ENCODE assay signal across 8 cellular contexts in genomic region chr3:51311055-51311454, GRCh38.
A peak's percentile ranks its signal among the peaks of the same experiment; 100 is the strongest.
DNase-seq lines count a peak whose midpoint lies in the region; ATAC-seq and TF ChIP-seq lines count a peak whose summit lies in the region.

No MANE protein-coding gene starts in this region.

- peaks cover 6% of the 10 kb centered on the region for H3K9me3 Mint-ChIP-seq in activated naive CD8-positive, alpha-beta T cell treated with anti-CD3 and anti-CD28 coated beads, Interleukin-2, amount 50 U/mL, for 24 hours

- no peaks in the 10 kb centered on the region for H4K20me1 ChIP-seq in OCI-LY3 (ENCODE audit: insufficient read depth, low read length)
- no peaks in the 10 kb centered on the region for H4K20me1 ChIP-seq in fibroblast of lung (ENCODE audit: control insufficient read depth, extremely low read depth, insufficient read depth, low read length)

- intact Hi-C loops in heart right ventricle (cut with DNase I) (no loop called here), Right ventricle myocardium superior (cut with DNase I) (no loop called here), upper lobe of right lung (cut with DNase I) (no loop called here)

- no peaks in the 10 kb centered on the region for H3K27me3 ChIP-seq in heart right ventricle
- H3K27me3 ChIP-seq in OCI-LY3 (ENCODE audit: low read depth, low read length), result 0 out of 2 replicates have a peak, but pooled peaks cover 6% of the 10 kb centered on the region
- no peaks in the 10 kb centered on the region for H3K27me3 ChIP-seq in fibroblast of lung (ENCODE audit: control insufficient read depth, insufficient read depth, low read length)
- no peaks in the 10 kb centered on the region for H3K27me3 ChIP-seq in upper lobe of right lung

- no peak overlapping the region for H3K4me3 Mint-ChIP-seq in activated naive CD8-positive, alpha-beta T cell treated with anti-CD3 and anti-CD28 coated beads, Interleukin-2, amount 50 U/mL, for 24 hours

- H2AFZ ChIP-seq in OCI-LY3 (ENCODE audit: low read depth, low read length) (no peak overlapping the region), fibroblast of lung (ENCODE audit: low read length) (no peak overlapping the region)

- H3K9me3 ChIP-seq in heart right ventricle (peaks cover 0 to 11% (median 3%) of the 10 kb centered on the region in 11 donors), OCI-LY3 (ENCODE audit: insufficient read depth, low read length) (0 out of 2 replicates have a peak, but pooled peaks cover 5% of the 10 kb centered on the region), fibroblast of lung (ENCODE audit: control insufficient read depth, insufficient read depth, low read depth, low read length) (no peaks in the 10 kb centered on the region), upper lobe of right lung (no peaks in the 10 kb centered on the region)

- H3K27ac ChIP-seq in heart right ventricle (no peak overlapping the region), OCI-LY3 (ENCODE audit: low read length) (no peak overlapping the region), fibroblast of lung (ENCODE audit: insufficient read depth, low read length) (no peak overlapping the region), upper lobe of right lung (no peak overlapping the region)

- H3K36me3 ChIP-seq in heart right ventricle, result no peaks in the 10 kb centered on the region
- H3K36me3 ChIP-seq in OCI-LY3 (replicated peaks; ENCODE audit: low read depth, low read length), result no peaks in the 10 kb centered on the region
- no peaks in the 10 kb centered on the region for H3K36me3 ChIP-seq in fibroblast of lung (ENCODE audit: control insufficient read depth, insufficient read depth, low read length)
- no peaks in the 10 kb centered on the region for H3K36me3 ChIP-seq in upper lobe of right lung

- H3K9ac ChIP-seq in OCI-LY3 (ENCODE audit: low read length) (no peak overlapping the region), fibroblast of lung (ENCODE audit: insufficient read depth, low read length) (no peak overlapping the region)

- H3K4me3 ChIP-seq in heart right ventricle (no peak overlapping the region), OCI-LY3 (ENCODE audit: low read length) (no peak overlapping the region), fibroblast of lung (replicated peaks in 1 of 4; ENCODE audit: control extremely low read depth in 1 of 4, insufficient read depth in 1 of 4, low read depth in 3 of 4, low read length in 4 of 4) (no peak overlapping the region), upper lobe of right lung (no peak overlapping the region)

- no peaks in the 10 kb centered on the region for H3K4me1 Mint-ChIP-seq in activated naive CD8-positive, alpha-beta T cell treated with anti-CD3 and anti-CD28 coated beads, Interleukin-2, amount 50 U/mL, for 24 hours

- WGBS in heart right ventricle, 2 donors, result 53 to 56% methylated on average over 1 of the region's 1 CpG

- H3K4me1 ChIP-seq in heart right ventricle (no peaks in the 10 kb centered on the region), OCI-LY3 (ENCODE audit: low read length) (no peaks in the 10 kb centered on the region), fibroblast of lung (ENCODE audit: control insufficient read depth, extremely low read depth, insufficient read depth, low read length) (no peaks in the 10 kb centered on the region), upper lobe of right lung (no peaks in the 10 kb centered on the region)

- H3K27ac Mint-ChIP-seq in activated naive CD8-positive, alpha-beta T cell treated with anti-CD3 and anti-CD28 coated beads, Interleukin-2, amount 50 U/mL, for 24 hours, result no peak overlapping the region

- H3K36me3 Mint-ChIP-seq in activated naive CD8-positive, alpha-beta T cell treated with anti-CD3 and anti-CD28 coated beads, Interleukin-2, amount 50 U/mL, for 24 hours (ENCODE audit: low read depth), result peaks cover 2% of the 10 kb centered on the region

- TF ChIP-seq CTCF in heart right ventricle (IDR thresholded peaks at IDR 0.05) (peak in 6 of 9 donors; percentile 6 to 37 (median 31)), OCI-LY3 (IDR thresholded peaks at IDR 0.05; ENCODE audit: low read depth, low read length) (peak; percentile 61), fibroblast of lung (conservative IDR thresholded peaks at IDR 0.05 in 1 of 2, IDR thresholded peaks at IDR 0.05 in 1 of 2; ENCODE audit: low read depth in 1 of 2, low read length in 2 of 2) (peak; percentile 39 to 58), upper lobe of right lung (IDR thresholded peaks at IDR 0.05) (peak; percentile 26)

- no peak overlapping the region for H3K4me2 ChIP-seq in OCI-LY3 (ENCODE audit: low read length)
- H3K4me2 ChIP-seq in fibroblast of lung (ENCODE audit: extremely low read depth, insufficient read depth, low read length), result no peak overlapping the region

- DNase-seq in heart right ventricle (no peak), Right ventricle myocardium superior (no peak), fibroblast of lung (ENCODE audit: low read depth in 2 of 2) (peak; percentile 23 to 40), upper lobe of right lung (no peak), OCI-M2 (lab: John Stamatoyannopoulos, UW; ENCODE audit: unreplicated experiment) (no peak), mucosa of gallbladder (ENCODE audit: low spot score) (no peak)
- DNase-seq in activated naive CD8-positive, alpha-beta T cell treated with anti-CD3 and anti-CD28 coated beads, Interleukin-2, amount 50 U/mL, for 24 hours, result no peak

- no peaks in the 10 kb centered on the region for H3K27me3 Mint-ChIP-seq in activated naive CD8-positive, alpha-beta T cell treated with anti-CD3 and anti-CD28 coated beads, Interleukin-2, amount 50 U/mL, for 24 hours

- ATAC-seq in heart right ventricle (no peak), Right ventricle myocardium superior (ENCODE audit: poor library complexity) (no peak), upper lobe of right lung (no peak)
- ATAC-seq in activated naive CD8-positive, alpha-beta T cell treated with anti-CD3 and anti-CD28 coated beads, Interleukin-2, amount 50 U/mL, for 24 hours, result no peak

- H3K79me2 ChIP-seq in OCI-LY3 (ENCODE audit: low read length) (no peaks in the 10 kb centered on the region), fibroblast of lung (ENCODE audit: control insufficient read depth, insufficient read depth, low read length) (no peaks in the 10 kb centered on the region)

Comparison
In these comparisons a context has a peak if more than half of its experiments do, and no peak if none do; other contexts are left out.
1. DNase-seq: peak in fibroblast of lung (2 of 2); none in heart right ventricle (0 of 2), Right ventricle myocardium superior (single experiment), upper lobe of right lung (single experiment), OCI-M2 (single experiment), activated naive CD8-positive, alpha-beta T cell treated with anti-CD3 and anti-CD28 coated beads, Interleukin-2, amount 50 U/mL, for 24 hours (single experiment) and mucosa of gallbladder (single experiment).
2. Peak in every context shown above with its lines, with median percentiles within 50 percentile points of each other: CTCF ChIP-seq.